Comparison of ENCODE assay signal across 1 cellular context in the genomic region with DNA sequence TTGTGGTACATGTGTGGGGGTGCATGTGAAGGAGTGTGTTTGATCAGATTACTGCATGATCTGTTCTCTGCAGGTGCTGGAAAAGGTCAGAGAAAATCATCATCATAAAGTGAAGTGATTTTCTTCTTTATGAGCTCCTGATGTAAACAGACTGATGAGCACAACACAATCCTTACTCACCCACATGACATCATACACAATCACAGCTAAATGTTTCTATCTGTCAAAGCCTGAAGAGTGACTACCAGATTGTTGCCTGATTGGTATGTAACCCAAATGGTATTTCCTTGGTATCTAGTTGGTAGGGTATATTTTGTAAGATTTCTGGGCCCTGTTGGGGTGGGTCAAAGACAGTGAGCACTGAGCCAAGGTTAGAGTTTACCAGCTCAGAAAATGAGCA.
A peak's percentile ranks its signal among the peaks of the same experiment; 100 is the strongest.
TF ChIP-seq lines count a peak whose summit lies in the region.

No MANE protein-coding gene starts in this region.

TF ChIP-seq in HEK293, 187 proteins besides CTCF, POLR2A, EP300 and RAD21 (continued from another document):
- TF ChIP-seq, protein P1, sequence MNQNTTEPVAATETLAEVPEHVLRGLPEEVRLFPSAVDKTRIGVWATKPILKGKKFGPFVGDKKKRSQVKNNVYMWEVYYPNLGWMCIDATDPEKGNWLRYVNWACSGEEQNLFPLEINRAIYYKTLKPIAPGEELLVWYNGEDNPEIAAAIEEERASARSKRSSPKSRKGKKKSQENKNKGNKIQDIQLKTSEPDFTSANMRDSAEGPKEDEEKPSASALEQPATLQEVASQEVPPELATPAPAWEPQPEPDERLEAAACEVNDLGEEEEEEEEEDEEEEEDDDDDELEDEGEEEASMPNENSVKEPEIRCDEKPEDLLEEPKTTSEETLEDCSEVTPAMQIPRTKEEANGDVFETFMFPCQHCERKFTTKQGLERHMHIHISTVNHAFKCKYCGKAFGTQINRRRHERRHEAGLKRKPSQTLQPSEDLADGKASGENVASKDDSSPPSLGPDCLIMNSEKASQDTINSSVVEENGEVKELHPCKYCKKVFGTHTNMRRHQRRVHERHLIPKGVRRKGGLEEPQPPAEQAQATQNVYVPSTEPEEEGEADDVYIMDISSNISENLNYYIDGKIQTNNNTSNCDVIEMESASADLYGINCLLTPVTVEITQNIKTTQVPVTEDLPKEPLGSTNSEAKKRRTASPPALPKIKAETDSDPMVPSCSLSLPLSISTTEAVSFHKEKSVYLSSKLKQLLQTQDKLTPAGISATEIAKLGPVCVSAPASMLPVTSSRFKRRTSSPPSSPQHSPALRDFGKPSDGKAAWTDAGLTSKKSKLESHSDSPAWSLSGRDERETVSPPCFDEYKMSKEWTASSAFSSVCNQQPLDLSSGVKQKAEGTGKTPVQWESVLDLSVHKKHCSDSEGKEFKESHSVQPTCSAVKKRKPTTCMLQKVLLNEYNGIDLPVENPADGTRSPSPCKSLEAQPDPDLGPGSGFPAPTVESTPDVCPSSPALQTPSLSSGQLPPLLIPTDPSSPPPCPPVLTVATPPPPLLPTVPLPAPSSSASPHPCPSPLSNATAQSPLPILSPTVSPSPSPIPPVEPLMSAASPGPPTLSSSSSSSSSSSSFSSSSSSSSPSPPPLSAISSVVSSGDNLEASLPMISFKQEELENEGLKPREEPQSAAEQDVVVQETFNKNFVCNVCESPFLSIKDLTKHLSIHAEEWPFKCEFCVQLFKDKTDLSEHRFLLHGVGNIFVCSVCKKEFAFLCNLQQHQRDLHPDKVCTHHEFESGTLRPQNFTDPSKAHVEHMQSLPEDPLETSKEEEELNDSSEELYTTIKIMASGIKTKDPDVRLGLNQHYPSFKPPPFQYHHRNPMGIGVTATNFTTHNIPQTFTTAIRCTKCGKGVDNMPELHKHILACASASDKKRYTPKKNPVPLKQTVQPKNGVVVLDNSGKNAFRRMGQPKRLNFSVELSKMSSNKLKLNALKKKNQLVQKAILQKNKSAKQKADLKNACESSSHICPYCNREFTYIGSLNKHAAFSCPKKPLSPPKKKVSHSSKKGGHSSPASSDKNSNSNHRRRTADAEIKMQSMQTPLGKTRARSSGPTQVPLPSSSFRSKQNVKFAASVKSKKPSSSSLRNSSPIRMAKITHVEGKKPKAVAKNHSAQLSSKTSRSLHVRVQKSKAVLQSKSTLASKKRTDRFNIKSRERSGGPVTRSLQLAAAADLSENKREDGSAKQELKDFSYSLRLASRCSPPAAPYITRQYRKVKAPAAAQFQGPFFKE (tag by site-specific recombination; IDR thresholded peaks at IDR 0.05; ENCODE audit: borderline replicate concordance) = no peak
- no peak for TF ChIP-seq ZNF791 (tag by site-specific recombination; IDR thresholded peaks at IDR 0.05)
- no peak for TF ChIP-seq ZNF169 (tag by site-specific recombination; IDR thresholded peaks at IDR 0.05)
- peak; percentile 41; the same call in 1 of the 2 replicates for TF ChIP-seq ZBTB21 (tag by site-specific recombination; IDR thresholded peaks at IDR 0.05)
- 0 out of 2 replicates have a peak, but pooled peaks have one; percentile 28 for TF ChIP-seq ZNF629 (tag by site-specific recombination; IDR thresholded peaks at IDR 0.05)
